ENCODE assay signal across 1 cellular context in genomic region chr10:3757250-3757637, GRCh38.
TF ChIP-seq lines count a peak whose summit lies in the region.

No MANE protein-coding gene starts in this region.

TF ChIP-seq in HCT116, 20 proteins besides CTCF, POLR2A, EP300 and RAD21 (continued from another document):
- TF ChIP-seq, protein P1, sequence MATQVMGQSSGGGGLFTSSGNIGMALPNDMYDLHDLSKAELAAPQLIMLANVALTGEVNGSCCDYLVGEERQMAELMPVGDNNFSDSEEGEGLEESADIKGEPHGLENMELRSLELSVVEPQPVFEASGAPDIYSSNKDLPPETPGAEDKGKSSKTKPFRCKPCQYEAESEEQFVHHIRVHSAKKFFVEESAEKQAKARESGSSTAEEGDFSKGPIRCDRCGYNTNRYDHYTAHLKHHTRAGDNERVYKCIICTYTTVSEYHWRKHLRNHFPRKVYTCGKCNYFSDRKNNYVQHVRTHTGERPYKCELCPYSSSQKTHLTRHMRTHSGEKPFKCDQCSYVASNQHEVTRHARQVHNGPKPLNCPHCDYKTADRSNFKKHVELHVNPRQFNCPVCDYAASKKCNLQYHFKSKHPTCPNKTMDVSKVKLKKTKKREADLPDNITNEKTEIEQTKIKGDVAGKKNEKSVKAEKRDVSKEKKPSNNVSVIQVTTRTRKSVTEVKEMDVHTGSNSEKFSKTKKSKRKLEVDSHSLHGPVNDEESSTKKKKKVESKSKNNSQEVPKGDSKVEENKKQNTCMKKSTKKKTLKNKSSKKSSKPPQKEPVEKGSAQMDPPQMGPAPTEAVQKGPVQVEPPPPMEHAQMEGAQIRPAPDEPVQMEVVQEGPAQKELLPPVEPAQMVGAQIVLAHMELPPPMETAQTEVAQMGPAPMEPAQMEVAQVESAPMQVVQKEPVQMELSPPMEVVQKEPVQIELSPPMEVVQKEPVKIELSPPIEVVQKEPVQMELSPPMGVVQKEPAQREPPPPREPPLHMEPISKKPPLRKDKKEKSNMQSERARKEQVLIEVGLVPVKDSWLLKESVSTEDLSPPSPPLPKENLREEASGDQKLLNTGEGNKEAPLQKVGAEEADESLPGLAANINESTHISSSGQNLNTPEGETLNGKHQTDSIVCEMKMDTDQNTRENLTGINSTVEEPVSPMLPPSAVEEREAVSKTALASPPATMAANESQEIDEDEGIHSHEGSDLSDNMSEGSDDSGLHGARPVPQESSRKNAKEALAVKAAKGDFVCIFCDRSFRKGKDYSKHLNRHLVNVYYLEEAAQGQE (IDR thresholded peaks at IDR 0.05; ENCODE audit: low read depth), result no peak
- TF ChIP-seq EGR1 (IDR thresholded peaks at IDR 0.05; ENCODE audit: low read depth) (no peak), SP1 (IDR thresholded peaks at IDR 0.05; ENCODE audit: low read depth) (no peak), FOSL1 (IDR thresholded peaks at IDR 0.05; ENCODE audit: low read depth) (no peak)
